ENCODE assay signal across 27 cellular contexts in the genomic region with DNA sequence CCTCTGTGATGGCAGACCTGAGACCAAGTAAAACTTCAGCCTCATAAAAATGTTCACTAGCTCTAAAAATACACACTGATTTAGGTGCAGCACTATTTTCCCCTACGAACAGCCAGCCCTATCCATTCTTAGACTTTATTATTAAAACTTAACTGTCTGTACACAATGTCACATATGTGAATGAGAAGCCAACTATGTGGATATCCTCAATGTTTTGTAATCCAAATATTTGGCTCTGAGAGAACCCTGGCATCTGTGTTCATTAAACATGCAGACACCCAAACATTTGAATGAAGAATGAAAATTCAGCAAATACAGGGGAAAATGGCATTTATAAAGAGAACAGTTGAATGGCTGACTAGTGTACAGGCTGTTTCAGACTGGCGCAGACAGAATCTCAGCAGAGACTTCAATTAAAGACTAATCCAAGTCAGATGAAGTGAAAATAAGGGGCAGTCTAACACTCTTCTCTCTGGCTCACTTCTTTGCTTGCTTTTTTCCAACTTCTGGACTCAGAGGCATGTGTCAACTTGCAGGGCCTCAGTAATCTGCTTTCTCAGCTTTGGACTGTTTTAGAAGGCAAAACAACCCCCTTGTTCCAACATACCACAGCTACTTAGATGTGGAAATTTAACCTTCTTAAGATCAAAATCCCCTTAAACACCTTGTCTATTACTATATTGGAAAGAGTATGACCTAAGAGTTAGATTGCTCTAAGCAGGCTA. TPM values are rescaled to one million over a fixed set of nuclear protein-coding genes. Genes with fewer than 3 reads are reported as not detected.
DNase-seq lines count a peak whose midpoint lies in the region; ATAC-seq and TF ChIP-seq lines count a peak whose summit lies in the region.
"Had no signal": no experiment of that assay in that cellular context is flagged by ENCODE, and none has a peak within 500 bp of the region (broad histone marks: within the 10 kb centered on the region; RNA-seq: fewer than 3 reads in every experiment).

No MANE protein-coding gene starts in this region.

- no peak overlapping the region for H3K4me3 Mint-ChIP-seq in endodermal cell
- H3K4me3 Mint-ChIP-seq in stimulated activated effector memory CD8-positive, alpha-beta T cell treated with anti-CD3 and anti-CD28 coated beads, Interleukin-12 subunit alpha, Interleukin-12 subunit beta, amount 100 ng/mL, for 72 hours, result no peak overlapping the region
- H3K4me3 Mint-ChIP-seq: CD4-positive, CD25-positive, alpha-beta regulatory T cell; neural progenitor cell; stimulated activated naive CD8-positive, alpha-beta T cell treated with anti-CD3 and anti-CD28 coated beads, Interleukin-15, Interleukin-2, amounts not matched to agents 100 ng/mL and 50 ng/mL, for 24 hours had no signal

- H3K27me3 Mint-ChIP-seq in endodermal cell (ENCODE audit: insufficient read depth), result peaks cover 8% of the 10 kb centered on the region
- H3K27me3 Mint-ChIP-seq: progenitor cell of endocrine pancreas had no signal

- H3K36me3 Mint-ChIP-seq in endodermal cell (ENCODE audit: low read depth), result no peaks in the 10 kb centered on the region
- H3K36me3 Mint-ChIP-seq in stimulated activated effector memory CD8-positive, alpha-beta T cell treated with anti-CD3 and anti-CD28 coated beads, Interleukin-12 subunit alpha, Interleukin-12 subunit beta, amount 100 ng/mL, for 72 hours, result no peaks in the 10 kb centered on the region
- H3K36me3 Mint-ChIP-seq: CD4-positive, CD25-positive, alpha-beta regulatory T cell; neural progenitor cell had no signal

- TF ChIP-seq CTCF in endodermal cell (conservative IDR thresholded peaks at IDR 0.05), result no peak
- TF ChIP-seq CTCF in thyroid gland (IDR thresholded peaks at IDR 0.05), result no peak
- no peak for TF ChIP-seq CTCF in Peyer's patch (IDR thresholded peaks at IDR 0.05)

- H3K4me1 ChIP-seq in endodermal cell (ENCODE audit: control insufficient read depth, insufficient read depth, low read length) (no peaks in the 10 kb centered on the region), thyroid gland (peaks cover 19 to 34% of the 10 kb centered on the region in 2 donors), Peyer's patch (peaks cover 0 to 4% (median 0%) of the 10 kb centered on the region in 4 donors)

- no peak overlapping the region for H3K9ac ChIP-seq in endodermal cell (ENCODE audit: extremely low read depth, low read length, poor library complexity, severe bottlenecking)
- H3K9ac ChIP-seq: neural progenitor cell had no signal

- DNase-seq in NCI-H446 treated with DMSO at 0.1 percent for 48 hours (lab: John Stamatoyannopoulos, UW) (peak; percentile 44), endodermal cell (peak; percentile 6), midbrain (lab: John Stamatoyannopoulos, UW) (peak; percentile 3), thyroid gland (no peak), NCI-H187 (lab: John Stamatoyannopoulos, UW) (no peak), NCI-H1930 (lab: John Stamatoyannopoulos, UW) (no peak), Peyer's patch (no peak)
- no peak for DNase-seq in stimulated activated effector memory CD8-positive, alpha-beta T cell treated with anti-CD3 and anti-CD28 coated beads, Interleukin-12 subunit alpha, Interleukin-12 subunit beta, amount 100 ng/mL, for 72 hours (ENCODE audit: low spot score in 2 of 2)
- DNase-seq: ACHN; activated CD4-positive, alpha-beta T cell treated with anti-CD3 and anti-CD28 coated beads for 48 hours; activated CD8-positive, alpha-beta memory T cell treated with anti-CD3 and anti-CD28 coated beads, Interleukin-2, amount 50 U/mL, for 4 hours; CD4-positive, CD25-positive, alpha-beta regulatory T cell; GDM1; left ventricle myocardium superior; MG63; mucosa of descending colon; NCI-H1417 treated with DMSO at 0.1 percent for 48 hours; NCI-H2171; SIG-M5; stimulated activated CD4-positive, alpha-beta T cell treated with anti-CD3 and anti-CD28 coated beads, Interleukin-4, amount 100 ng/mL, for 1 hour had no signal

- H3K4me3 ChIP-seq in endodermal cell (ENCODE audit: low read length), result no peak overlapping the region
- no peak overlapping the region for H3K4me3 ChIP-seq in thyroid gland (replicated peaks in 1 of 3)
- no peak overlapping the region for H3K4me3 ChIP-seq in Peyer's patch
- H3K4me3 ChIP-seq: MG63, mucosa of descending colon, neural progenitor cell had no signal

- no peak overlapping the region for H3K27ac ChIP-seq in endodermal cell (ENCODE audit: low read depth, low read length)
- peak overlapping the region; percentile 27 to 66 (median 51) for H3K27ac ChIP-seq in thyroid gland
- peak overlapping the region in 1 of 4 donors; percentile 8 for H3K27ac ChIP-seq in Peyer's patch
- H3K27ac ChIP-seq: neural progenitor cell had no signal

- H3K27me3 ChIP-seq in endodermal cell (ENCODE audit: control insufficient read depth, insufficient read depth, low read length, poor library complexity, severe bottlenecking) (no peaks in the 10 kb centered on the region), thyroid gland (no peaks in the 10 kb centered on the region), Peyer's patch (no peaks in the 10 kb centered on the region)
- H3K27me3 ChIP-seq: MG63, neural progenitor cell had no signal

- intact Hi-C loops in thyroid gland (cut with DNase I), result loop anchor here (5.0 kb wide), 1 partner anchor 124 kb away; no protein-coding TSS in a partner anchor

- no peak overlapping the region for H3K27ac Mint-ChIP-seq in endodermal cell
- H3K27ac Mint-ChIP-seq in stimulated activated effector memory CD8-positive, alpha-beta T cell treated with anti-CD3 and anti-CD28 coated beads, Interleukin-12 subunit alpha, Interleukin-12 subunit beta, amount 100 ng/mL, for 72 hours, result no peak overlapping the region
- H3K27ac Mint-ChIP-seq: activated T-helper 2 cell treated with anti-CD3 and anti-CD28 coated beads, Interferon-gamma antibody, Interleukin-2, Interleukin-4, amounts not matched to agents 10 μg/mL and 5 μg/mL and 100 μg/mL, durations not matched to agents 14 hours and 24 hours and 36 hours; neural progenitor cell; progenitor cell of endocrine pancreas; stimulated activated naive CD8-positive, alpha-beta T cell treated with anti-CD3 and anti-CD28 coated beads, Interleukin-15, Interleukin-2, amounts not matched to agents 100 ng/mL and 50 ng/mL, for 24 hours had no signal

- peaks cover 9% of the 10 kb centered on the region for H3K9me3 Mint-ChIP-seq in endodermal cell
- no peaks in the 10 kb centered on the region for H3K9me3 Mint-ChIP-seq in stimulated activated effector memory CD8-positive, alpha-beta T cell treated with anti-CD3 and anti-CD28 coated beads, Interleukin-12 subunit alpha, Interleukin-12 subunit beta, amount 100 ng/mL, for 72 hours
- H3K9me3 Mint-ChIP-seq: activated T-helper 2 cell treated with anti-CD3 and anti-CD28 coated beads, Interferon-gamma antibody, Interleukin-2, Interleukin-4, amounts not matched to agents 10 μg/mL and 5 μg/mL and 100 μg/mL, durations not matched to agents 14 hours and 24 hours and 36 hours; CD4-positive, CD25-positive, alpha-beta regulatory T cell; neural progenitor cell; stimulated activated naive CD8-positive, alpha-beta T cell treated with anti-CD3 and anti-CD28 coated beads, Interleukin-15, Interleukin-2, amounts not matched to agents 100 ng/mL and 50 ng/mL, for 24 hours had no signal

- TF ChIP-seq POLR2A in thyroid gland (IDR thresholded peaks at IDR 0.05), result no peak
- no peak for TF ChIP-seq POLR2A in Peyer's patch (IDR thresholded peaks at IDR 0.05)

- H3K36me3 ChIP-seq in endodermal cell (ENCODE audit: control insufficient read depth, insufficient read depth, low read length) (no peaks in the 10 kb centered on the region), thyroid gland (no peaks in the 10 kb centered on the region), Peyer's patch (no peaks in the 10 kb centered on the region)
- H3K36me3 ChIP-seq: MG63, neural progenitor cell had no signal

- ATAC-seq in stimulated activated effector memory CD8-positive, alpha-beta T cell treated with anti-CD3 and anti-CD28 coated beads, Interleukin-12 subunit alpha, Interleukin-12 subunit beta, amount 100 ng/mL, for 72 hours, result no peak
- ATAC-seq: esophagus mucosa, left ventricle myocardium superior, mucosa of descending colon had no signal

- H3K4me1 Mint-ChIP-seq in endodermal cell, result peaks cover 6% of the 10 kb centered on the region
- H3K4me1 Mint-ChIP-seq in stimulated activated effector memory CD8-positive, alpha-beta T cell treated with anti-CD3 and anti-CD28 coated beads, Interleukin-12 subunit alpha, Interleukin-12 subunit beta, amount 100 ng/mL, for 72 hours, result peaks cover 16% of the 10 kb centered on the region

- 82 to 100% methylated on average over 2 of the region's 2 CpGs for WGBS in endodermal cell (ENCODE audit: insufficient coverage in 1 of 2, insufficient read length in 1 of 2), 2 experiments
- 61 to 77% methylated on average over 2 of the region's 2 CpGs for WGBS in thyroid gland, 2 donors

- H3K9me3 ChIP-seq in endodermal cell (ENCODE audit: control insufficient read depth, low read length), result no peaks in the 10 kb centered on the region
- no peaks in the 10 kb centered on the region for H3K9me3 ChIP-seq in thyroid gland
- H3K9me3 ChIP-seq in Peyer's patch, result no peaks in the 10 kb centered on the region
- H3K9me3 ChIP-seq: MG63, mucosa of descending colon had no signal

RNA-seq across cellular contexts. Expression of a gene that starts 47.4 kb away (rescaled TPM):
- total RNA-seq in endodermal cell (not detected), thyroid gland (1 to 10 TPM; 2.7 to 5.0 (median 3.5) TPM), Peyer's patch (1 to 10 TPM in 2 of 4 donors, not detected in 2; 3.3 to 4.4 TPM)
- polyA plus RNA-seq in endodermal cell (2013, experiment 1 of 2), result not detected
- not detected for polyA plus RNA-seq in endodermal cell (2013, experiment 2 of 2)
- total RNA-seq: activated T-helper 2 cell treated with anti-CD3 and anti-CD28 coated beads, Interferon-gamma antibody, Interleukin-2, Interleukin-4, amounts not matched to agents 10 μg/mL and 5 μg/mL and 100 μg/mL, durations not matched to agents 14 hours and 24 hours and 36 hours; CD4-positive, CD25-positive, alpha-beta regulatory T cell; OCI-LY7; progenitor cell of endocrine pancreas; T-helper 1 cell treated with Interleukin-12 subunit alpha and Interleukin-12 subunit beta and Interleukin-4 antibody, amounts not matched to agents 30 ng/mL and 1 ng/mL, for 36 hours had no signal
- polyA plus RNA-seq: CD4-positive, CD25-positive, alpha-beta regulatory T cell had no signal

Comparison
In these comparisons a context has a peak if more than half of its experiments do, and no peak if none do; other contexts are left out.
1. DNase-seq: peak in NCI-H446 treated with DMSO at 0.1 percent for 48 hours (single experiment), endodermal cell (single experiment) and midbrain (single experiment); none in thyroid gland (0 of 2), NCI-H187 (0 of 2), NCI-H1930 (0 of 2), Peyer's patch (0 of 3) and stimulated activated effector memory CD8-positive, alpha-beta T cell treated with anti-CD3 and anti-CD28 coated beads, Interleukin-12 subunit alpha, Interleukin-12 subunit beta, amount 100 ng/mL, for 72 hours (0 of 2).